In the genomic region with DNA sequence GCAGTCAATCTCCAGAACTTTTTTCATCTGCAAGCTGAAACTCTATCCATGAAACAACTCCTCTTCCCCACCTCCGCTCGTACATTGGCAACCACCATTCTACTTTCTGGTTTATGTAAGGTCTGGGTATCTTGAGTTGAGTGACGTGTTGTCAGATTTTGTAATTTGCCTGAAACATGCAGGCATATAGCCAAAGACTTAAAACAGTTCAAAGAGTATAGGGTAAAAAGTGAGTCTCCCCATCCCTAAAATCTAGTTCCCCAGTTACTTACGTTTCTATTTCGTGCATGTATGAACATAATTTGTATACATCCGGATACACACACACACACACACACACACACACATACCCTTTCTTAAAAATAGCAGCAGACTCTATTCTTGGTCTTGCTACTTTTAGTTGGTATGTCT, we compare ENCODE assay signal across 8 cellular contexts. TPM values are rescaled to one million over a fixed set of nuclear protein-coding genes. Genes with fewer than 3 reads are reported as not detected.
DNase-seq lines count a peak whose midpoint lies in the region; ATAC-seq and TF ChIP-seq lines count a peak whose summit lies in the region.

No MANE protein-coding gene starts in this region.

- ATAC-seq in CD4-positive, alpha-beta T cell (ENCODE audit: poor library complexity): no peak
- no peak for ATAC-seq in activated naive CD4-positive, alpha-beta T cell treated with anti-CD3 and anti-CD28 coated beads, Interleukin-2, amount 50 U/mL, for 72 hours
- ATAC-seq in GM19467 (IDR thresholded peaks at IDR 0.05; ENCODE audit: unreplicated experiment): no peak

- H3K4me1 Mint-ChIP-seq in CD4-positive, alpha-beta T cell (ENCODE audit: low read depth): peaks cover 67% of the 10 kb centered on the region

- no peaks in the 10 kb centered on the region for H3K36me3 ChIP-seq in HUES64 (ENCODE audit: insufficient read depth, low read length)
- no peaks in the 10 kb centered on the region for H3K36me3 ChIP-seq in right atrium auricular region
- no peaks in the 10 kb centered on the region for H3K36me3 ChIP-seq in skeletal muscle tissue (ENCODE audit: control insufficient read depth in 3 of 3, insufficient read depth in 3 of 3, low read length in 3 of 3)

- H3K4me3 Mint-ChIP-seq in CD4-positive, alpha-beta T cell: peak overlapping the region; percentile 100

- H3K9ac ChIP-seq in HUES64 (ENCODE audit: low read depth, low read length): peak overlapping the region; percentile 92
- peak overlapping the region; percentile 94 to 95 (median 94) for H3K9ac ChIP-seq in skeletal muscle tissue (ENCODE audit: low read depth in 1 of 3, low read length in 3 of 3)

- no peaks in the 10 kb centered on the region for H3K9me3 Mint-ChIP-seq in CD4-positive, alpha-beta T cell
- no peaks in the 10 kb centered on the region for H3K9me3 Mint-ChIP-seq in activated naive CD4-positive, alpha-beta T cell treated with anti-CD3 and anti-CD28 coated beads, Interleukin-2, amount 50 U/mL, for 72 hours

- POLR2A ChIA-PET in CD4-positive, alpha-beta T cell (lab: Charles Lee): interaction anchor here (1.2 to 2.8 kb wide), 10 partner anchors 48 to 897 kb away, joined by 3 to 45 read pairs (median 6); a partner anchor contains a TSS

- TF ChIP-seq CTCF in CD4-positive, alpha-beta T cell (IDR thresholded peaks at IDR 0.05): no peak
- TF ChIP-seq CTCF in right atrium auricular region (IDR thresholded peaks at IDR 0.05): no peak

- H3K27ac Mint-ChIP-seq in CD4-positive, alpha-beta T cell: peak overlapping the region; percentile 98
- H3K27ac Mint-ChIP-seq in activated naive CD4-positive, alpha-beta T cell treated with anti-CD3 and anti-CD28 coated beads, Interleukin-2, amount 50 U/mL, for 72 hours: peak overlapping the region; percentile 97 to 99

- H3K4me1 ChIP-seq in HUES64 (ENCODE audit: insufficient read depth, low read length) (peaks cover 18% of the 10 kb centered on the region), right atrium auricular region (peaks cover 0 to 67% of the 10 kb centered on the region in 2 donors), skeletal muscle tissue (ENCODE audit: control insufficient read depth in 3 of 3, insufficient read depth in 3 of 3, low read length in 3 of 3) (peaks cover 14 to 37% (median 33%) of the 10 kb centered on the region in 3 donors)

- 81% methylated on average over 6 of the region's 6 CpGs for WGBS in HUES64

- no peaks in the 10 kb centered on the region for H3K27me3 ChIP-seq in CD4-positive, alpha-beta T cell (ENCODE audit: control insufficient read depth, insufficient read depth, low read length)
- H3K27me3 ChIP-seq in HUES64 (ENCODE audit: insufficient read depth, low read length) (no peaks in the 10 kb centered on the region), right atrium auricular region (no peaks in the 10 kb centered on the region), skeletal muscle tissue (ENCODE audit: control insufficient read depth in 3 of 3, insufficient read depth in 3 of 3, low read length in 3 of 3) (no peaks in the 10 kb centered on the region)

- intact Hi-C loops in CD4-positive, alpha-beta T cell (cut with DNase I, micrococcal nuclease): loop anchor here in 1 of 2 experiments (1.0 to 10.0 kb wide), 3 partner anchors 106 to 483 kb away; a partner anchor contains a TSS
- intact Hi-C loops in posterior vena cava (cut with DNase I): no loop called here

- H3K27ac ChIP-seq in CD4-positive, alpha-beta T cell (ENCODE audit: low read depth, low read length): no peak overlapping the region
- H3K27ac ChIP-seq in HUES64 (ENCODE audit: low read depth, low read length) (no peak overlapping the region), right atrium auricular region (peak overlapping the region; percentile 98 to 99), skeletal muscle tissue (ENCODE audit: low read depth, low read length) (peak overlapping the region; percentile 93)

- no peaks in the 10 kb centered on the region for H3K9me3 ChIP-seq in CD4-positive, alpha-beta T cell (ENCODE audit: control insufficient read depth, low read length)
- no peaks in the 10 kb centered on the region for H3K9me3 ChIP-seq in HUES64 (ENCODE audit: insufficient read depth, low read depth, low read length)
- H3K9me3 ChIP-seq in right atrium auricular region: no peaks in the 10 kb centered on the region
- no peaks in the 10 kb centered on the region for H3K9me3 ChIP-seq in skeletal muscle tissue (ENCODE audit: control insufficient read depth in 3 of 3, low read length in 3 of 3)

- CTCF ChIA-PET in CD4-positive, alpha-beta T cell (lab: Charles Lee): interaction anchor here (1.6 to 2.5 kb wide), 2 partner anchors 20 to 48 kb away, joined by 6 to 7 read pairs; a partner anchor contains a TSS

- H3K4me3 ChIP-seq in HUES64 (ENCODE audit: low read length) (peak overlapping the region; percentile 99), right atrium auricular region (peak overlapping the region; percentile 78 to 97), skeletal muscle tissue (ENCODE audit: low read length in 3 of 3) (peak overlapping the region; percentile 85 to 97 (median 87))

- H3K27me3 Mint-ChIP-seq in CD4-positive, alpha-beta T cell: no peaks in the 10 kb centered on the region

- DNase-seq in CD4-positive, alpha-beta T cell: no peak
- no peak for DNase-seq in activated naive CD4-positive, alpha-beta T cell treated with anti-CD3 and anti-CD28 coated beads, Interleukin-2, amount 50 U/mL, for 72 hours (ENCODE audit: low spot score in 2 of 2)
- DNase-seq in right atrium auricular region (ENCODE audit: low spot score) (no peak), posterior vena cava (ENCODE audit: low spot score) (no peak), NCI-H1436 treated with DMSO at 0.1 percent for 48 hours (lab: John Stamatoyannopoulos, UW) (no peak)

- H3K36me3 Mint-ChIP-seq in CD4-positive, alpha-beta T cell (ENCODE audit: low read depth): peaks cover 23% of the 10 kb centered on the region
- peaks cover 6 to 12% of the 10 kb centered on the region in 2 donors for H3K36me3 Mint-ChIP-seq in activated naive CD4-positive, alpha-beta T cell treated with anti-CD3 and anti-CD28 coated beads, Interleukin-2, amount 50 U/mL, for 72 hours

RNA-seq across cellular contexts. Expression of a gene that starts 0.9 kb away (rescaled TPM):
- 1 to 10 TPM; 3.8 to 4.9 TPM for total RNA-seq in CD4-positive, alpha-beta T cell
- polyA plus RNA-seq in HUES64 (2013, experiment 1 of 2): 15.0 TPM
- polyA plus RNA-seq in HUES64 (2013, experiment 2 of 2): 19.0 TPM
- 10 to 100 TPM; 32.6 to 34.9 TPM for total RNA-seq in activated naive CD4-positive, alpha-beta T cell treated with anti-CD3 and anti-CD28 coated beads, Interleukin-2, amount 50 U/mL, for 72 hours
- total RNA-seq in right atrium auricular region: 100 to 1,000 TPM in 1 of 2 donors, 10 to 100 TPM in 1; 93.0 to 127 TPM
- total RNA-seq in skeletal muscle tissue: 40.7 TPM
- 10 to 100 TPM; 34.8 to 46.2 TPM for total RNA-seq in posterior vena cava

RNA-seq across cellular contexts. Expression of a gene that starts 47.4 kb away (rescaled TPM):
- 100 to 1,000 TPM in 1 of 2 experiments, 10 to 100 TPM in 1; 100.0 to 110 TPM for total RNA-seq in CD4-positive, alpha-beta T cell
- 42.0 TPM for polyA plus RNA-seq in HUES64 (2013, experiment 1 of 2)
- 40.4 TPM for polyA plus RNA-seq in HUES64 (2013, experiment 2 of 2)
- total RNA-seq in activated naive CD4-positive, alpha-beta T cell treated with anti-CD3 and anti-CD28 coated beads, Interleukin-2, amount 50 U/mL, for 72 hours: 10 to 100 TPM; 77.7 to 91.8 TPM
- 10 to 100 TPM; 11.6 to 18.2 TPM for total RNA-seq in right atrium auricular region
- 19.3 TPM for total RNA-seq in skeletal muscle tissue
- total RNA-seq in posterior vena cava: 10 to 100 TPM; 35.4 to 42.5 TPM

Comparison
In these comparisons a context has a peak if more than half of its experiments do, and no peak if none do; other contexts are left out.
1. H3K27ac ChIP-seq: peak in right atrium auricular region (2 of 2) and skeletal muscle tissue (single experiment); none in CD4-positive, alpha-beta T cell (single experiment) and HUES64 (single experiment).
2. Peak in every context shown above with its lines, with median percentiles within 50 percentile points of each other: H3K4me3 ChIP-seq.